Comparison of ENCODE assay signal across 18 cellular contexts in the genomic region with DNA sequence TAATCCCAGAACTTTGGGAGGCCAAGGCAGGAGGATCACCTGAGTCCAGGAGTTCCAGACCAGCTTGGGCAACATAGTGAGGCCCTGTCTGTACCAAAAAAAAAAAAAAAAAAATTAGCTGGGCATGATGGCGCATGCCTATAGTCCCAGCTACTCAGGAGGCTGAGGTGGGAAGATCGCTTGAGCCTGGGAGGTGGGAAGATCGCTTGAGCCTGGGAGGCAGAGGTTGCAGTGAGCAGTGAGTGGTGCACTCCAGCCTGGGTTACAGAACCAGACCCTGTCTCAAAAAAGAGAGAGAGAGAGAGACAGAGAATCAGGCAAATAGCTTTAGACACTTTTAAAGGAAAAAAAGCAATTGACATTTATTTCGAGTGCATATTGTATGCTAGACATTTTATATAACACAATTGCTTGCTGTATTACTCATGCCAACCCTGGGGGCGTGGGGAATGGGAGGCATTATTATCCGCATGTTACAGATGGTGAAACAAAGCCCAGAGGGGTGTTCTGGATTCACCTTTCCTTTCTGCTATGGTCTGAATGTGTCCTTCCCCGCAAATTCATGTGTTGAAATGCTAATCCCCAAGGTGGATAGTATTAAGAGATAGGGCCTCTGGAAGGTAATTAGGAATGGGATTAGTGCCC. TPM values are rescaled to one million over a fixed set of nuclear protein-coding genes. Genes with fewer than 3 reads are reported as not detected.
DNase-seq lines count a peak whose midpoint lies in the region; ATAC-seq lines count a peak whose summit lies in the region.
"Had no signal": no experiment of that assay in that cellular context is flagged by ENCODE, and none has a peak within 500 bp of the region (broad histone marks: within the 10 kb centered on the region; RNA-seq: fewer than 3 reads in every experiment).

No MANE protein-coding gene starts in this region.

- H3K9me3 ChIP-seq in naive thymus-derived CD4-positive, alpha-beta T cell (ENCODE audit: control insufficient read depth in 2 of 3, low read length in 3 of 3), result no peaks in the 10 kb centered on the region
- H3K9me3 ChIP-seq: BE2C, HAP-1 had no signal

- peaks cover 0 to 9% of the 10 kb centered on the region in 2 donors for H3K4me1 ChIP-seq in naive thymus-derived CD4-positive, alpha-beta T cell (ENCODE audit: control insufficient read depth in 2 of 2, insufficient read depth in 2 of 2, low read length in 2 of 2)
- H3K4me1 ChIP-seq: BE2C, HAP-1 had no signal

- no peaks in the 10 kb centered on the region for H3K36me3 Mint-ChIP-seq in stimulated activated naive CD8-positive, alpha-beta T cell treated with anti-CD3 and anti-CD28 coated beads, Interleukin-15, Interleukin-2, amounts not matched to agents 100 ng/mL and 50 ng/mL, for 24 hours (ENCODE audit: low read depth)
- peaks cover 0 to 38% (median 4%) of the 10 kb centered on the region in 5 donors for H3K36me3 Mint-ChIP-seq in naive thymus-derived CD4-positive, alpha-beta T cell
- peaks cover 18% of the 10 kb centered on the region for H3K36me3 Mint-ChIP-seq in stimulated activated memory B cell treated with anti-CD40 and anti-IgM and Interleukin-4, amounts not matched to agents 10 μg/mL and 1 μg/mL and 100 μg/mL, for 72 hours

- no peak overlapping the region for H3K4me3 Mint-ChIP-seq in stimulated activated naive CD8-positive, alpha-beta T cell treated with anti-CD3 and anti-CD28 coated beads, Interleukin-15, Interleukin-2, amounts not matched to agents 100 ng/mL and 50 ng/mL, for 24 hours
- H3K4me3 Mint-ChIP-seq in stimulated activated naive CD8-positive, alpha-beta T cell treated with anti-CD3 and anti-CD28 coated beads, Interleukin-15, amount 100 ng/mL, for 72 hours, result no peak overlapping the region
- no peak overlapping the region for H3K4me3 Mint-ChIP-seq in naive thymus-derived CD4-positive, alpha-beta T cell
- H3K4me3 Mint-ChIP-seq in stimulated activated memory B cell treated with anti-CD40 and anti-IgM and Interleukin-4, amounts not matched to agents 10 μg/mL and 1 μg/mL and 100 μg/mL, for 72 hours, result no peak overlapping the region
- H3K4me3 Mint-ChIP-seq: CD8-positive, alpha-beta T cell had no signal

- no peak for ATAC-seq in stimulated activated naive CD8-positive, alpha-beta T cell treated with anti-CD3 and anti-CD28 coated beads, Interleukin-15, amount 100 ng/mL, for 72 hours
- no peak for ATAC-seq in naive thymus-derived CD4-positive, alpha-beta T cell
- no peak for ATAC-seq in stimulated activated memory B cell treated with anti-CD40 and anti-IgM and Interleukin-4, amounts not matched to agents 10 μg/mL and 1 μg/mL and 100 μg/mL, for 72 hours
- no peak for ATAC-seq in HG02571 (IDR thresholded peaks at IDR 0.05; ENCODE audit: unreplicated experiment)
- ATAC-seq: CD8-positive, alpha-beta T cell had no signal

- no peak overlapping the region for H3K4me3 ChIP-seq in naive thymus-derived CD4-positive, alpha-beta T cell (ENCODE audit: low read length)
- H3K4me3 ChIP-seq: HAP-1 had no signal

- H3K27me3 Mint-ChIP-seq in stimulated activated naive CD8-positive, alpha-beta T cell treated with anti-CD3 and anti-CD28 coated beads, Interleukin-15, Interleukin-2, amounts not matched to agents 100 ng/mL and 50 ng/mL, for 24 hours, result no peaks in the 10 kb centered on the region
- no peaks in the 10 kb centered on the region for H3K27me3 Mint-ChIP-seq in stimulated activated naive CD8-positive, alpha-beta T cell treated with anti-CD3 and anti-CD28 coated beads, Interleukin-15, amount 100 ng/mL, for 72 hours
- no peaks in the 10 kb centered on the region for H3K27me3 Mint-ChIP-seq in naive thymus-derived CD4-positive, alpha-beta T cell
- H3K27me3 Mint-ChIP-seq in stimulated activated memory B cell treated with anti-CD40 and anti-IgM and Interleukin-4, amounts not matched to agents 10 μg/mL and 1 μg/mL and 100 μg/mL, for 72 hours, result no peaks in the 10 kb centered on the region

- POLR2A ChIA-PET in naive thymus-derived CD4-positive, alpha-beta T cell (lab: Charles Lee), result no interaction called here

- peak overlapping the region; percentile 76 for H3K27ac ChIP-seq in caudate nucleus (ENCODE audit: low read depth, low read length)
- no peak overlapping the region for H3K27ac ChIP-seq in naive thymus-derived CD4-positive, alpha-beta T cell (ENCODE audit: low read depth, low read length)
- H3K27ac ChIP-seq: C4-2B, HL-60 had no signal

- H3K27me3 ChIP-seq in naive thymus-derived CD4-positive, alpha-beta T cell (ENCODE audit: control insufficient read depth in 2 of 2, insufficient read depth in 2 of 2, low read length in 2 of 2), result no peaks in the 10 kb centered on the region
- H3K27me3 ChIP-seq: BE2C had no signal

- H3K36me3 ChIP-seq in naive thymus-derived CD4-positive, alpha-beta T cell (ENCODE audit: control insufficient read depth in 2 of 3, insufficient read depth in 3 of 3, low read length in 3 of 3), result peaks cover 0 to 3% (median 3%) of the 10 kb centered on the region in 3 experiments
- H3K36me3 ChIP-seq: BE2C had no signal

- intact Hi-C loops in naive thymus-derived CD4-positive, alpha-beta T cell (cut with micrococcal nuclease), result no loop called here

- H3K9me3 Mint-ChIP-seq in stimulated activated naive CD8-positive, alpha-beta T cell treated with anti-CD3 and anti-CD28 coated beads, Interleukin-15, Interleukin-2, amounts not matched to agents 100 ng/mL and 50 ng/mL, for 24 hours, result no peaks in the 10 kb centered on the region
- no peaks in the 10 kb centered on the region for H3K9me3 Mint-ChIP-seq in stimulated activated naive CD8-positive, alpha-beta T cell treated with anti-CD3 and anti-CD28 coated beads, Interleukin-15, amount 100 ng/mL, for 72 hours
- H3K9me3 Mint-ChIP-seq in naive thymus-derived CD4-positive, alpha-beta T cell, result no peaks in the 10 kb centered on the region
- no peaks in the 10 kb centered on the region for H3K9me3 Mint-ChIP-seq in stimulated activated memory B cell treated with anti-CD40 and anti-IgM and Interleukin-4, amounts not matched to agents 10 μg/mL and 1 μg/mL and 100 μg/mL, for 72 hours
- H3K9me3 Mint-ChIP-seq: CD8-positive, alpha-beta T cell had no signal

- DNase-seq in stimulated activated naive CD8-positive, alpha-beta T cell treated with anti-CD3 and anti-CD28 coated beads, Interleukin-15, amount 100 ng/mL, for 72 hours, result no peak
- DNase-seq in caudate nucleus (lab: John Stamatoyannopoulos, UW), result peak in 12 of 61 donors; percentile 6 to 57 (median 30)
- no peak for DNase-seq in naive thymus-derived CD4-positive, alpha-beta T cell
- no peak for DNase-seq in effector CD8-positive, alpha-beta T cell (lab: John Stamatoyannopoulos, UW)
- no peak for DNase-seq in stimulated activated CD4-positive, alpha-beta T cell treated with anti-CD3 and anti-CD28 coated beads, Interleukin-4, amount 100 ng/mL, for 4 hours
- DNase-seq: BE2C; CD8-positive, alpha-beta T cell; COR-L47; DMS153; DMS79 treated with DMSO at 0.1 percent for 48 hours; EL; GOT3 had no signal

- CTCF ChIA-PET in naive thymus-derived CD4-positive, alpha-beta T cell (lab: Charles Lee), result no interaction called here

- no peaks in the 10 kb centered on the region for H3K4me1 Mint-ChIP-seq in stimulated activated naive CD8-positive, alpha-beta T cell treated with anti-CD3 and anti-CD28 coated beads, Interleukin-15, Interleukin-2, amounts not matched to agents 100 ng/mL and 50 ng/mL, for 24 hours (ENCODE audit: low read depth)
- peaks cover 8% of the 10 kb centered on the region for H3K4me1 Mint-ChIP-seq in stimulated activated naive CD8-positive, alpha-beta T cell treated with anti-CD3 and anti-CD28 coated beads, Interleukin-15, amount 100 ng/mL, for 72 hours
- H3K4me1 Mint-ChIP-seq in naive thymus-derived CD4-positive, alpha-beta T cell, result peaks cover 0 to 13% (median 7%) of the 10 kb centered on the region in 7 donors
- H3K4me1 Mint-ChIP-seq in stimulated activated memory B cell treated with anti-CD40 and anti-IgM and Interleukin-4, amounts not matched to agents 10 μg/mL and 1 μg/mL and 100 μg/mL, for 72 hours, result no peaks in the 10 kb centered on the region

- H3K27ac Mint-ChIP-seq in stimulated activated naive CD8-positive, alpha-beta T cell treated with anti-CD3 and anti-CD28 coated beads, Interleukin-15, Interleukin-2, amounts not matched to agents 100 ng/mL and 50 ng/mL, for 24 hours, result peak overlapping the region; percentile 26
- no peak overlapping the region for H3K27ac Mint-ChIP-seq in stimulated activated naive CD8-positive, alpha-beta T cell treated with anti-CD3 and anti-CD28 coated beads, Interleukin-15, amount 100 ng/mL, for 72 hours
- peak overlapping the region in 5 of 9 donors; percentile 14 to 76 (median 52) for H3K27ac Mint-ChIP-seq in naive thymus-derived CD4-positive, alpha-beta T cell
- H3K27ac Mint-ChIP-seq in stimulated activated memory B cell treated with anti-CD40 and anti-IgM and Interleukin-4, amounts not matched to agents 10 μg/mL and 1 μg/mL and 100 μg/mL, for 72 hours, result peak overlapping the region; percentile 65
- H3K27ac Mint-ChIP-seq: CD8-positive, alpha-beta T cell had no signal

RNA-seq across cellular contexts. Expression of gene POU6F1, which starts 9.7 kb away (rescaled TPM):
- 10 to 100 TPM in 4 of 5 experiments, 1 to 10 TPM in 1; 5.1 to 85.5 (median 33.5) TPM for total RNA-seq in naive thymus-derived CD4-positive, alpha-beta T cell
- polyA plus RNA-seq in naive thymus-derived CD4-positive, alpha-beta T cell, result 1 to 10 TPM; 1.8 to 4.7 TPM

RNA-seq across cellular contexts. Expression of gene DAZAP2, which starts 30.5 kb away (rescaled TPM):
- 100 to 1,000 TPM; 231 to 306 (median 271) TPM for total RNA-seq in naive thymus-derived CD4-positive, alpha-beta T cell
- 1,000 to 10,000 TPM; 1,567 to 1,584 TPM for polyA plus RNA-seq in naive thymus-derived CD4-positive, alpha-beta T cell

RNA-seq across cellular contexts. Expression of gene TFCP2, which starts 35.2 kb away (rescaled TPM):
- 10 to 100 TPM; 23.4 to 42.3 (median 36.6) TPM for total RNA-seq in naive thymus-derived CD4-positive, alpha-beta T cell
- polyA plus RNA-seq in naive thymus-derived CD4-positive, alpha-beta T cell, result 10 to 100 TPM; 10.8 to 16.6 TPM

Comparison
In these comparisons a context has a peak if more than half of its experiments do, and no peak if none do; other contexts are left out.
1. H3K27ac Mint-ChIP-seq: peak in stimulated activated naive CD8-positive, alpha-beta T cell treated with anti-CD3 and anti-CD28 coated beads, Interleukin-15, Interleukin-2, amounts not matched to agents 100 ng/mL and 50 ng/mL, for 24 hours (single experiment), naive thymus-derived CD4-positive, alpha-beta T cell (5 of 9) and stimulated activated memory B cell treated with anti-CD40 and anti-IgM and Interleukin-4, amounts not matched to agents 10 μg/mL and 1 μg/mL and 100 μg/mL, for 72 hours (single experiment); none in stimulated activated naive CD8-positive, alpha-beta T cell treated with anti-CD3 and anti-CD28 coated beads, Interleukin-15, amount 100 ng/mL, for 72 hours (0 of 2).